8 cellular contexts compared by ENCODE assay signal in genomic region chr1:90706437-90707362, GRCh38. TPM values are rescaled to one million over a fixed set of nuclear protein-coding genes. Genes with fewer than 3 reads are reported as not detected.
A peak's percentile ranks its signal among the peaks of the same experiment; 100 is the strongest.
DNase-seq lines count a peak whose midpoint lies in the region; ATAC-seq and TF ChIP-seq lines count a peak whose summit lies in the region.

No MANE protein-coding gene starts in this region.

- H2AFZ ChIP-seq in neural progenitor cell (replicated peaks): no peak overlapping the region

- H3K9ac ChIP-seq in endodermal cell (ENCODE audit: extremely low read depth, low read length, poor library complexity, severe bottlenecking) (no peak overlapping the region), neural progenitor cell (no peak overlapping the region)

- H3K79me2 ChIP-seq in neural progenitor cell (ENCODE audit: low read depth): no peaks in the 10 kb centered on the region

- H3K27me3 Mint-ChIP-seq in endodermal cell (ENCODE audit: insufficient read depth): peaks cover 96% of the 10 kb centered on the region
- H3K27me3 Mint-ChIP-seq in neural progenitor cell (ENCODE audit: insufficient read depth, low read depth): peaks cover 71% of the 10 kb centered on the region
- H3K27me3 Mint-ChIP-seq in activated T-helper 2 cell treated with anti-CD3 and anti-CD28 coated beads, Interferon-gamma antibody, Interleukin-2, Interleukin-4, amounts not matched to agents 10 μg/mL and 5 μg/mL and 100 μg/mL, durations not matched to agents 14 hours and 24 hours and 36 hours (ENCODE audit: low read depth): peaks cover 83% of the 10 kb centered on the region

- intact Hi-C loops in activated T-helper 2 cell treated with anti-CD3 and anti-CD28 coated beads, Interferon-gamma antibody, Interleukin-2, Interleukin-4, amounts not matched to agents 10 μg/mL and 5 μg/mL and 100 μg/mL, durations not matched to agents 14 hours and 24 hours and 36 hours (cut with micrococcal nuclease): loop anchor here (1.0 kb wide), 1 partner anchor 19 kb away; no protein-coding TSS in a partner anchor

- H3F3A ChIP-seq in neural progenitor cell (ENCODE audit: low read depth): peaks cover 37% of the 10 kb centered on the region

- H3K4me3 Mint-ChIP-seq in endodermal cell (peak overlapping the region; percentile 55), neural progenitor cell (peak overlapping the region; percentile 82)
- H3K4me3 Mint-ChIP-seq in activated T-helper 2 cell treated with anti-CD3 and anti-CD28 coated beads, Interferon-gamma antibody, Interleukin-2, Interleukin-4, amounts not matched to agents 10 μg/mL and 5 μg/mL and 100 μg/mL, durations not matched to agents 14 hours and 24 hours and 36 hours (ENCODE audit: low read depth): no peak overlapping the region

- peak overlapping the region; percentile 80 for H3K4me3 ChIP-seq in endodermal cell (ENCODE audit: low read length)
- peak overlapping the region; percentile 44 for H3K4me3 ChIP-seq in neural progenitor cell

- H3K27ac Mint-ChIP-seq in endodermal cell (peak overlapping the region; percentile 80), neural progenitor cell (no peak overlapping the region)
- no peak overlapping the region for H3K27ac Mint-ChIP-seq in activated T-helper 2 cell treated with anti-CD3 and anti-CD28 coated beads, Interferon-gamma antibody, Interleukin-2, Interleukin-4, amounts not matched to agents 10 μg/mL and 5 μg/mL and 100 μg/mL, durations not matched to agents 14 hours and 24 hours and 36 hours

- H3K36me3 Mint-ChIP-seq in endodermal cell (ENCODE audit: low read depth) (no peaks in the 10 kb centered on the region), neural progenitor cell (no peaks in the 10 kb centered on the region)
- H3K36me3 Mint-ChIP-seq in activated T-helper 2 cell treated with anti-CD3 and anti-CD28 coated beads, Interferon-gamma antibody, Interleukin-2, Interleukin-4, amounts not matched to agents 10 μg/mL and 5 μg/mL and 100 μg/mL, durations not matched to agents 14 hours and 24 hours and 36 hours (ENCODE audit: low read depth): no peaks in the 10 kb centered on the region

- TF ChIP-seq CTCF in endodermal cell (conservative IDR thresholded peaks at IDR 0.05) (no peak), neural progenitor cell (IDR thresholded peaks at IDR 0.05) (no peak)

- no peaks in the 10 kb centered on the region for H3K9me3 Mint-ChIP-seq in endodermal cell
- no peaks in the 10 kb centered on the region for H3K9me3 Mint-ChIP-seq in neural progenitor cell
- H3K9me3 Mint-ChIP-seq in activated T-helper 2 cell treated with anti-CD3 and anti-CD28 coated beads, Interferon-gamma antibody, Interleukin-2, Interleukin-4, amounts not matched to agents 10 μg/mL and 5 μg/mL and 100 μg/mL, durations not matched to agents 14 hours and 24 hours and 36 hours: no peaks in the 10 kb centered on the region

- H3K36me3 ChIP-seq in endodermal cell (ENCODE audit: control insufficient read depth, insufficient read depth, low read length) (no peaks in the 10 kb centered on the region), neural progenitor cell (no peaks in the 10 kb centered on the region)

- H3K4me1 Mint-ChIP-seq in endodermal cell: peaks cover 4% of the 10 kb centered on the region
- H3K4me1 Mint-ChIP-seq in neural progenitor cell: peaks cover 38% of the 10 kb centered on the region
- peaks cover 5% of the 10 kb centered on the region for H3K4me1 Mint-ChIP-seq in activated T-helper 2 cell treated with anti-CD3 and anti-CD28 coated beads, Interferon-gamma antibody, Interleukin-2, Interleukin-4, amounts not matched to agents 10 μg/mL and 5 μg/mL and 100 μg/mL, durations not matched to agents 14 hours and 24 hours and 36 hours (ENCODE audit: low read depth)

- H3K9me3 ChIP-seq in endodermal cell (ENCODE audit: control insufficient read depth, low read length) (no peaks in the 10 kb centered on the region), neural progenitor cell (ENCODE audit: low read depth) (no peaks in the 10 kb centered on the region)

- H3K27ac ChIP-seq in endodermal cell (ENCODE audit: low read depth, low read length) (no peak overlapping the region), neural progenitor cell (no peak overlapping the region)

- DNase-seq in DMS153 (lab: John Stamatoyannopoulos, UW) (peak; percentile 20), NCI-H1105 (lab: John Stamatoyannopoulos, UW) (peak; percentile 32), endodermal cell (peak; percentile 90), neural progenitor cell (ENCODE audit: low spot score) (peak; percentile 82), dedifferentiated amniotic fluid mesenchymal stem cell (ENCODE audit: extremely low spot score) (no peak)
- DNase-seq in activated T-helper 2 cell treated with anti-CD3 and anti-CD28 coated beads, Interferon-gamma antibody, Interleukin-2, Interleukin-4, amounts not matched to agents 10 μg/mL and 5 μg/mL and 100 μg/mL, durations not matched to agents 14 hours and 24 hours and 36 hours (ENCODE audit: low spot score): no peak

- WGBS in endodermal cell (ENCODE audit: insufficient coverage in 1 of 2, insufficient read length in 1 of 2), 2 experiments: 0 to 1% methylated on average over 3 to 73 of the region's 73 CpGs

- peak overlapping the region; percentile 84 for H3K4me2 ChIP-seq in neural progenitor cell

- H4K20me1 ChIP-seq in neural progenitor cell (ENCODE audit: low read depth): peaks cover 72% of the 10 kb centered on the region

- peaks cover 86% of the 10 kb centered on the region for H3K27me3 ChIP-seq in endodermal cell (ENCODE audit: control insufficient read depth, insufficient read depth, low read length, poor library complexity, severe bottlenecking)
- H3K27me3 ChIP-seq in neural progenitor cell: peaks cover 100% of the 10 kb centered on the region

- no peak for ATAC-seq in HG03521 (IDR thresholded peaks at IDR 0.05; ENCODE audit: unreplicated experiment)
- ATAC-seq in GM21528 (IDR thresholded peaks at IDR 0.05; ENCODE audit: low FRiP score, unreplicated experiment): no peak

- no peaks in the 10 kb centered on the region for H3K4me1 ChIP-seq in endodermal cell (ENCODE audit: control insufficient read depth, insufficient read depth, low read length)
- H3K4me1 ChIP-seq in neural progenitor cell: peaks cover 18% of the 10 kb centered on the region

RNA-seq across cellular contexts. Expression of gene BARHL2, which starts 10.4 kb away (rescaled TPM):
- total RNA-seq in endodermal cell: not detected
- polyA plus RNA-seq in endodermal cell (2013, experiment 1 of 2): 0.78 TPM
- polyA plus RNA-seq in endodermal cell (2013, experiment 2 of 2): 0.33 TPM
- not detected in 2 replicates for total RNA-seq in neural progenitor cell (ENCODE audit: low replicate concordance)
- not detected in 2 replicates for total RNA-seq in activated T-helper 2 cell treated with anti-CD3 and anti-CD28 coated beads, Interferon-gamma antibody, Interleukin-2, Interleukin-4, amounts not matched to agents 10 μg/mL and 5 μg/mL and 100 μg/mL, durations not matched to agents 14 hours and 24 hours and 36 hours

Comparison
In these comparisons a context has a peak if more than half of its experiments do, and no peak if none do; other contexts are left out.
1. DNase-seq: peak in DMS153 (single experiment), NCI-H1105 (single experiment), endodermal cell (single experiment) and neural progenitor cell (single experiment); none in activated T-helper 2 cell treated with anti-CD3 and anti-CD28 coated beads, Interferon-gamma antibody, Interleukin-2, Interleukin-4, amounts not matched to agents 10 μg/mL and 5 μg/mL and 100 μg/mL, durations not matched to agents 14 hours and 24 hours and 36 hours (single experiment) and dedifferentiated amniotic fluid mesenchymal stem cell (single experiment).